ENCODE assay signal across 20 cellular contexts in genomic region chr7:24660541-24660940, GRCh38.
DNase-seq lines count a peak whose midpoint lies in the region; FAIRE-seq and TF ChIP-seq lines count a peak whose summit lies in the region.
"Had no signal": no experiment of that assay in that cellular context is flagged by ENCODE, and none has a peak within 500 bp of the region (broad histone marks: within the 10 kb centered on the region; RNA-seq: fewer than 3 reads in every experiment).

No MANE protein-coding gene starts in this region.

- H3K36me3 ChIP-seq in astrocyte (ENCODE audit: insufficient read depth, low read length): peaks cover 2% of the 10 kb centered on the region
- no peaks in the 10 kb centered on the region for H3K36me3 ChIP-seq in MG63
- H3K36me3 ChIP-seq: Peyer's patch had no signal

- H4K20me1 ChIP-seq in astrocyte (ENCODE audit: insufficient read depth, low read length): no peaks in the 10 kb centered on the region

- no peaks in the 10 kb centered on the region for H3K79me2 ChIP-seq in astrocyte (ENCODE audit: insufficient read depth, low read length)

- no peaks in the 10 kb centered on the region for H3K9me3 Mint-ChIP-seq in astrocyte (ENCODE audit: unreplicated experiment)

- no peak overlapping the region for H3K4me2 ChIP-seq in astrocyte (ENCODE audit: low read length)
- H3K4me2 ChIP-seq: SK-N-SH had no signal

- H3K27ac Mint-ChIP-seq in astrocyte (ENCODE audit: unreplicated experiment): no peak overlapping the region

- H3K4me1 Mint-ChIP-seq in astrocyte (ENCODE audit: low read depth, unreplicated experiment): peaks cover 11% of the 10 kb centered on the region

- DNase-seq in GM18507 (ENCODE audit: extremely low spot score, insufficient read length, low read depth) (no peak), astrocyte (ENCODE audit: low read depth) (peak; percentile 34), fibroblast of the conjunctiva (ENCODE audit: low read depth) (peak; percentile 53), stromal cell of bone marrow (ENCODE audit: low read depth) (peak; percentile 49), MG63 (no peak), SKM-1 (lab: John Stamatoyannopoulos, UW; ENCODE audit: unreplicated experiment) (no peak), NCI-H524 treated with DMSO at 0.1 percent for 48 hours (lab: John Stamatoyannopoulos, UW) (no peak)
- no peak for DNase-seq in activated naive CD4-positive, alpha-beta T cell treated with anti-CD3 and anti-CD28 coated beads, Interleukin-2, amount 50 U/mL, for 16 hours
- DNase-seq: COR-L47, DMS153, EL, KBM-7, NCI-H1048, NCI-H146, NCI-H446, Peyer's patch, Right ventricle myocardium superior, SK-N-SH had no signal

- H3K27ac ChIP-seq in astrocyte (ENCODE audit: low read depth, low read length): no peak overlapping the region
- H3K27ac ChIP-seq: C4-2B, HL-60, Peyer's patch had no signal

- H3K9me3 ChIP-seq in astrocyte (ENCODE audit: insufficient read depth, low read depth, low read length) (no peaks in the 10 kb centered on the region), MG63 (no peaks in the 10 kb centered on the region)
- H3K9me3 ChIP-seq: Peyer's patch had no signal

- no peaks in the 10 kb centered on the region for H3K36me3 Mint-ChIP-seq in astrocyte (ENCODE audit: low read depth, unreplicated experiment)

- H3K4me1 ChIP-seq in astrocyte (ENCODE audit: insufficient read depth, low read length): no peaks in the 10 kb centered on the region
- H3K4me1 ChIP-seq: Peyer's patch had no signal

- H2AFZ ChIP-seq in astrocyte (ENCODE audit: low read depth, low read length): no peak overlapping the region

- H3K27me3 ChIP-seq in astrocyte (ENCODE audit: insufficient read depth, low read length) (no peaks in the 10 kb centered on the region), MG63 (no peaks in the 10 kb centered on the region)
- H3K27me3 ChIP-seq: Peyer's patch had no signal

- H3K9ac ChIP-seq in astrocyte (ENCODE audit: low read length): no peak overlapping the region
- H3K9ac ChIP-seq: SK-N-SH had no signal

- H3K4me3 ChIP-seq in astrocyte (ENCODE audit: insufficient read depth, low read depth, low read length): no peak overlapping the region
- H3K4me3 ChIP-seq in MG63: no peak overlapping the region
- H3K4me3 ChIP-seq: Peyer's patch had no signal

- H3K4me3 Mint-ChIP-seq in astrocyte (ENCODE audit: unreplicated experiment): no peak overlapping the region

- no peak for TF ChIP-seq CTCF in astrocyte (IDR thresholded peaks at IDR 0.05; ENCODE audit: insufficient read depth, low read depth, low read length)

- peak; percentile 5 for FAIRE-seq in GM18507 (lab: Jason Lieb, UNC)
- FAIRE-seq in astrocyte (lab: Jason Lieb, UNC): no peak

- no peaks in the 10 kb centered on the region for H3K27me3 Mint-ChIP-seq in astrocyte (ENCODE audit: low read depth, unreplicated experiment)

Comparison
In these comparisons a context has a peak if more than half of its experiments do, and no peak if none do; other contexts are left out.
1. DNase-seq: peak in astrocyte (single experiment), fibroblast of the conjunctiva (single experiment) and stromal cell of bone marrow (single experiment); none in GM18507 (single experiment), MG63 (single experiment), activated naive CD4-positive, alpha-beta T cell treated with anti-CD3 and anti-CD28 coated beads, Interleukin-2, amount 50 U/mL, for 16 hours (single experiment), SKM-1 (single experiment) and NCI-H524 treated with DMSO at 0.1 percent for 48 hours (single experiment).